Comparison of ENCODE assay signal across 9 cellular contexts in the genomic region with DNA sequence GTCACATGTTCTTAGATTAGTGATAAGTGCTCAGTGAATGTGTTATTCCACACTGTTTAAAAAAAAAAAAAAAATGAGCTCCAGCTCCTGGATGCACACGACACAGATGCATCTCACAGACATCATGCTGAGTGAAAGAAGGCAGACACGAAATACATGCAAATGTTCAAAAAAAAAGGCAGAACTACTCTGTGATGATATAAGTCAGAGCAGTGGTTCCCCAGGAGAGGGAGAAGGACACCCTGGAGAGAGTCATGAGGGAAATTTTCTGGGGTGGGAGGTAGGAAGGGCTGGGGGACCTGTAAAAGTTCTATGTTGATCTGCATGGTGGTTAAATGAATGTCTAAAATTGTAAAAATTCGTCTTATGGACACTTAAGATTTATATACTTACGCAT. TPM values are rescaled to one million over a fixed set of nuclear protein-coding genes. Genes with fewer than 3 reads are reported as not detected.
A peak's percentile ranks its signal among the peaks of the same experiment; 100 is the strongest.
DNase-seq lines count a peak whose midpoint lies in the region; ATAC-seq and TF ChIP-seq lines count a peak whose summit lies in the region.
"Had no signal": no experiment of that assay in that cellular context is flagged by ENCODE, and none has a peak within 500 bp of the region (broad histone marks: within the 10 kb centered on the region; RNA-seq: fewer than 3 reads in every experiment).

No MANE protein-coding gene starts in this region.

- H3K4me1 ChIP-seq in heart left ventricle (peaks cover 30 to 78% (median 69%) of the 10 kb centered on the region in 12 donors), mesenchymal stem cell (ENCODE audit: control insufficient read depth, insufficient read depth, low read depth, low read length) (peaks cover 49% of the 10 kb centered on the region), upper lobe of left lung (peaks cover 71 to 83% (median 79%) of the 10 kb centered on the region in 4 donors)

- H2AK5ac ChIP-seq in mesenchymal stem cell (ENCODE audit: low read length, severe bottlenecking), result peak overlapping the region; percentile 88

- H3K23ac ChIP-seq in mesenchymal stem cell (ENCODE audit: low read length in 2 of 2), result no peak overlapping the region

- no peak for DNase-seq in heart left ventricle
- DNase-seq in left ventricle myocardium superior, result no peak
- no peak for DNase-seq in activated naive CD8-positive, alpha-beta T cell treated with anti-CD3 and anti-CD28 coated beads, Interleukin-2, amount 10 ng/mL, durations not matched to agents 7 days and 5 days
- DNase-seq in mesenchymal stem cell, result peak; percentile 68
- no peak for DNase-seq in upper lobe of left lung
- no peak for DNase-seq in NCI-H82 (lab: John Stamatoyannopoulos, UW)
- DNase-seq in H7, result no peak
- no peak for DNase-seq in DMS79 treated with DMSO at 0.1 percent for 48 hours (lab: John Stamatoyannopoulos, UW)

- H4K8ac ChIP-seq in mesenchymal stem cell (ENCODE audit: low read length), result no peak overlapping the region

- H3K18ac ChIP-seq in mesenchymal stem cell (ENCODE audit: low read depth in 1 of 2, low read length in 2 of 2), result peak overlapping the region in 1 of 2 experiments; percentile 63

- H3K4me3 ChIP-seq in heart left ventricle, result peak overlapping the region in 3 of 12 donors; percentile 5 to 96 (median 26)
- H3K4me3 ChIP-seq in mesenchymal stem cell (ENCODE audit: insufficient read depth in 1 of 2, low read depth in 1 of 2, low read length in 2 of 2), result no peak overlapping the region
- H3K4me3 ChIP-seq in upper lobe of left lung, result peak overlapping the region in 3 of 4 donors; percentile 65 to 91 (median 78)
- no peak overlapping the region for H3K4me3 ChIP-seq in H7 (ENCODE audit: insufficient read depth, low read depth, low read length)

- H2BK15ac ChIP-seq in mesenchymal stem cell (ENCODE audit: low read depth, poor library complexity, severe bottlenecking), result no peak overlapping the region

- H3K4me3 Mint-ChIP-seq in activated naive CD8-positive, alpha-beta T cell treated with anti-CD3 and anti-CD28 coated beads, Interleukin-2, amount 10 ng/mL, durations not matched to agents 7 days and 5 days, result peak overlapping the region; percentile 96

- POLR2A ChIA-PET in activated naive CD8-positive, alpha-beta T cell treated with anti-CD3 and anti-CD28 coated beads, Interleukin-2, amount 10 ng/mL, durations not matched to agents 7 days and 5 days (lab: Charles Lee), result interaction anchor here (0.6 to 3.4 kb wide), 4 partner anchors 21 to 697 kb away, joined by 3 to 17 read pairs (median 6); no protein-coding TSS in a partner anchor

- intact Hi-C loops in heart left ventricle (cut with DNase I) (loop anchor here in 1 of 10 donors (5.0 kb wide), 1 partner anchor 42 kb away; the partner anchor contains the start of genes GORASP1 and TTC21A), left ventricle myocardium superior (cut with micrococcal nuclease) (no loop called here)

- TF ChIP-seq POLR2A in heart left ventricle (IDR thresholded peaks at IDR 0.05), result no peak
- TF ChIP-seq POLR2A in upper lobe of left lung (IDR thresholded peaks at IDR 0.05), result no peak

- H3K36me3 Mint-ChIP-seq in activated naive CD8-positive, alpha-beta T cell treated with anti-CD3 and anti-CD28 coated beads, Interleukin-2, amount 10 ng/mL, durations not matched to agents 7 days and 5 days, result peaks cover 22% of the 10 kb centered on the region

- no peak overlapping the region for H3K4ac ChIP-seq in mesenchymal stem cell (ENCODE audit: low read depth in 1 of 2, low read length in 2 of 2)

- no peak overlapping the region for H2BK5ac ChIP-seq in mesenchymal stem cell (ENCODE audit: low read depth, low read length, poor library complexity, severe bottlenecking)

- WGBS in heart left ventricle, 4 donors, result 53 to 77% (median 61%) methylated on average over 4 of the region's 4 CpGs
- WGBS in mesenchymal stem cell, result 65% methylated on average over 4 of the region's 4 CpGs
- 29 to 39% methylated on average over 4 of the region's 4 CpGs for WGBS in upper lobe of left lung, 2 donors

- H3K36me3 ChIP-seq in heart left ventricle, result peaks cover 2 to 26% (median 24%) of the 10 kb centered on the region in 9 donors
- peaks cover 21 to 24% of the 10 kb centered on the region in 2 experiments for H3K36me3 ChIP-seq in mesenchymal stem cell (ENCODE audit: control insufficient read depth in 1 of 2, insufficient read depth in 2 of 2, low read depth in 1 of 2, low read length in 2 of 2)
- H3K36me3 ChIP-seq in upper lobe of left lung, result peaks cover 7 to 65% (median 28%) of the 10 kb centered on the region in 4 donors
- H3K36me3 ChIP-seq in H7 (replicated peaks; ENCODE audit: control insufficient read depth, insufficient read depth, low read length), result peaks cover 8% of the 10 kb centered on the region

- H3K9me3 ChIP-seq in heart left ventricle (no peaks in the 10 kb centered on the region), mesenchymal stem cell (ENCODE audit: control insufficient read depth, low read length) (no peaks in the 10 kb centered on the region), upper lobe of left lung (no peaks in the 10 kb centered on the region)

- H3K27ac Mint-ChIP-seq in activated naive CD8-positive, alpha-beta T cell treated with anti-CD3 and anti-CD28 coated beads, Interleukin-2, amount 10 ng/mL, durations not matched to agents 7 days and 5 days, result peak overlapping the region; percentile 97

- no peak overlapping the region for H3K4me2 ChIP-seq in mesenchymal stem cell (ENCODE audit: low read length, poor library complexity, severe bottlenecking)

- H2BK12ac ChIP-seq in mesenchymal stem cell (ENCODE audit: low read length in 2 of 2), result no peak overlapping the region

- no peak for ATAC-seq in heart left ventricle
- ATAC-seq in left ventricle myocardium superior, result no peak
- no peak for ATAC-seq in activated naive CD8-positive, alpha-beta T cell treated with anti-CD3 and anti-CD28 coated beads, Interleukin-2, amount 10 ng/mL, durations not matched to agents 7 days and 5 days (ENCODE audit: low read depth)
- ATAC-seq in upper lobe of left lung (ENCODE audit: low FRiP score in 2 of 2), result no peak

- no peaks in the 10 kb centered on the region for H3K9me3 Mint-ChIP-seq in activated naive CD8-positive, alpha-beta T cell treated with anti-CD3 and anti-CD28 coated beads, Interleukin-2, amount 10 ng/mL, durations not matched to agents 7 days and 5 days

- H2AFZ ChIP-seq in mesenchymal stem cell (ENCODE audit: low read depth, low read length), result no peak overlapping the region

- H2BK120ac ChIP-seq in mesenchymal stem cell (ENCODE audit: low read depth, low read length), result no peak overlapping the region

- peaks cover 65% of the 10 kb centered on the region for H3K4me1 Mint-ChIP-seq in activated naive CD8-positive, alpha-beta T cell treated with anti-CD3 and anti-CD28 coated beads, Interleukin-2, amount 10 ng/mL, durations not matched to agents 7 days and 5 days

- no peak overlapping the region for H4K91ac ChIP-seq in mesenchymal stem cell (ENCODE audit: low read length)

- H3K9ac ChIP-seq in mesenchymal stem cell (ENCODE audit: low read length), result no peak overlapping the region

- TF ChIP-seq EP300 in upper lobe of left lung (IDR thresholded peaks at IDR 0.05), result no peak

- no peaks in the 10 kb centered on the region for H3K27me3 Mint-ChIP-seq in activated naive CD8-positive, alpha-beta T cell treated with anti-CD3 and anti-CD28 coated beads, Interleukin-2, amount 10 ng/mL, durations not matched to agents 7 days and 5 days

- H3K27ac ChIP-seq in heart left ventricle, result peak overlapping the region in 10 of 12 donors; percentile 73 to 100 (median 100)
- H3K27ac ChIP-seq in mesenchymal stem cell (ENCODE audit: low read length, poor library complexity, severe bottlenecking), result peak overlapping the region; percentile 98
- H3K27ac ChIP-seq in upper lobe of left lung, result peak overlapping the region; percentile 99 to 100 (median 100)

- no peak overlapping the region for H3K14ac ChIP-seq in mesenchymal stem cell (ENCODE audit: low read length in 2 of 2)

- H3K27me3 ChIP-seq in heart left ventricle (no peaks in the 10 kb centered on the region), mesenchymal stem cell (ENCODE audit: control insufficient read depth in 1 of 2, insufficient read depth in 1 of 2, low read length in 2 of 2) (no peaks in the 10 kb centered on the region), upper lobe of left lung (no peaks in the 10 kb centered on the region), H7 (ENCODE audit: control insufficient read depth, insufficient read depth, low read length) (peaks cover 2% of the 10 kb centered on the region; the same call in 1 of the 2 replicates)

- H3K79me1 ChIP-seq in mesenchymal stem cell (replicated peaks; ENCODE audit: low read length, poor library complexity, severe bottlenecking), result peaks cover 7% of the 10 kb centered on the region

- no peak for TF ChIP-seq CTCF in heart left ventricle (IDR thresholded peaks at IDR 0.05)
- no peak for TF ChIP-seq CTCF in upper lobe of left lung (IDR thresholded peaks at IDR 0.05)

RNA-seq across cellular contexts. Expression of gene CSRNP1, which starts 4.3 kb away (rescaled TPM):
- total RNA-seq in heart left ventricle (10 to 100 TPM in 7 of 9 donors, 1 to 10 TPM in 2; 5.3 to 27.3 (median 17.2) TPM), left ventricle myocardium superior (11.2 TPM), upper lobe of left lung (100 to 1,000 TPM in 1 of 6 donors, 10 to 100 TPM in 5; 32.5 to 128 (median 82.4) TPM)
- 10 to 100 TPM in 1 of 2 donors, 1 to 10 TPM in 1; 9.3 to 40.3 TPM for polyA plus RNA-seq in heart left ventricle
- total RNA-seq in activated naive CD8-positive, alpha-beta T cell treated with anti-CD3 and anti-CD28 coated beads, Interleukin-2, amount 10 ng/mL, durations not matched to agents 7 days and 5 days, result 10 to 100 TPM; 15.8 to 16.5 TPM
- polyA plus RNA-seq in mesenchymal stem cell (2013, experiment 1 of 2), result 16.6 TPM
- polyA plus RNA-seq in mesenchymal stem cell (2013, experiment 2 of 2), result 15.6 TPM
- 13.4 and 16.5 TPM in 2 replicates for total RNA-seq in H7 (2014; rRNA removed; shearing (Covaris generic))

RNA-seq across cellular contexts. Expression of gene TTC21A, which starts 41.6 kb away (rescaled TPM):
- total RNA-seq in heart left ventricle (1 to 10 TPM in 7 of 9 donors, under 1 TPM in 2; 0.83 to 4.8 (median 2.0) TPM), left ventricle myocardium superior (1.1 TPM), upper lobe of left lung (10 to 100 TPM in 4 of 6 donors, 1 to 10 TPM in 2; 7.4 to 52.4 (median 14.3) TPM)
- 1 to 10 TPM in 1 of 2 donors, under 1 TPM in 1; 0.72 to 1.9 TPM for polyA plus RNA-seq in heart left ventricle
- 1 to 10 TPM; 2.7 to 4.5 TPM for total RNA-seq in activated naive CD8-positive, alpha-beta T cell treated with anti-CD3 and anti-CD28 coated beads, Interleukin-2, amount 10 ng/mL, durations not matched to agents 7 days and 5 days
- 3.1 TPM for polyA plus RNA-seq in mesenchymal stem cell (2013, experiment 1 of 2)
- polyA plus RNA-seq in mesenchymal stem cell (2013, experiment 2 of 2), result 2.8 TPM
- 0.90 and 2.7 TPM in 2 replicates for total RNA-seq in H7 (2014; rRNA removed; shearing (Covaris generic))

RNA-seq across cellular contexts. Expression of gene GORASP1, which starts 41.6 kb away (rescaled TPM):
- 10 to 100 TPM; 35.3 to 52.5 (median 42.3) TPM for total RNA-seq in heart left ventricle
- polyA plus RNA-seq in heart left ventricle, result 10 to 100 TPM; 19.9 to 43.3 TPM
- total RNA-seq in left ventricle myocardium superior, result 50.6 TPM
- total RNA-seq in activated naive CD8-positive, alpha-beta T cell treated with anti-CD3 and anti-CD28 coated beads, Interleukin-2, amount 10 ng/mL, durations not matched to agents 7 days and 5 days, result 10 to 100 TPM; 25.1 to 28.1 TPM
- 26.3 TPM for polyA plus RNA-seq in mesenchymal stem cell (2013, experiment 1 of 2)
- polyA plus RNA-seq in mesenchymal stem cell (2013, experiment 2 of 2), result 24.9 TPM
- 10 to 100 TPM; 71.1 to 99.5 (median 79.8) TPM for total RNA-seq in upper lobe of left lung
- total RNA-seq in H7 (2014; rRNA removed; shearing (Covaris generic)), result 45.6 and 46.9 TPM in 2 replicates

RNA-seq across cellular contexts. Expression of gene XIRP1, which starts 43.3 kb away (rescaled TPM):
- total RNA-seq in heart left ventricle (1,000 to 10,000 TPM in 1 of 9 donors, 100 to 1,000 TPM in 8; 293 to 1,122 (median 530) TPM), left ventricle myocardium superior (263 TPM), upper lobe of left lung (1 to 10 TPM in 1 of 6 donors, under 1 TPM in 2, not detected in 3; 0.07 to 1.2 (median 0.10) TPM)
- polyA plus RNA-seq in heart left ventricle, result 100 to 1,000 TPM; 496 to 675 TPM
- not detected for total RNA-seq in activated naive CD8-positive, alpha-beta T cell treated with anti-CD3 and anti-CD28 coated beads, Interleukin-2, amount 10 ng/mL, durations not matched to agents 7 days and 5 days
- polyA plus RNA-seq in mesenchymal stem cell (2013, experiment 1 of 2), result 0.08 TPM
- polyA plus RNA-seq in mesenchymal stem cell (2013, experiment 2 of 2), result 0.03 TPM
- total RNA-seq in H7 (2014; rRNA removed; shearing (Covaris generic)), result not detected in 2 replicates
- total RNA-seq: glomerular endothelial cell had no signal

Comparison
In these comparisons a context has a peak if more than half of its experiments do, and no peak if none do; other contexts are left out.
1. H3K4me3 ChIP-seq: peak in upper lobe of left lung (3 of 4); none in mesenchymal stem cell (0 of 2) and H7 (single experiment).
2. Peak in every context shown above with its lines, with median percentiles within 50 percentile points of each other: H3K27ac ChIP-seq.